8 cellular contexts compared by ENCODE assay signal in the genomic region with DNA sequence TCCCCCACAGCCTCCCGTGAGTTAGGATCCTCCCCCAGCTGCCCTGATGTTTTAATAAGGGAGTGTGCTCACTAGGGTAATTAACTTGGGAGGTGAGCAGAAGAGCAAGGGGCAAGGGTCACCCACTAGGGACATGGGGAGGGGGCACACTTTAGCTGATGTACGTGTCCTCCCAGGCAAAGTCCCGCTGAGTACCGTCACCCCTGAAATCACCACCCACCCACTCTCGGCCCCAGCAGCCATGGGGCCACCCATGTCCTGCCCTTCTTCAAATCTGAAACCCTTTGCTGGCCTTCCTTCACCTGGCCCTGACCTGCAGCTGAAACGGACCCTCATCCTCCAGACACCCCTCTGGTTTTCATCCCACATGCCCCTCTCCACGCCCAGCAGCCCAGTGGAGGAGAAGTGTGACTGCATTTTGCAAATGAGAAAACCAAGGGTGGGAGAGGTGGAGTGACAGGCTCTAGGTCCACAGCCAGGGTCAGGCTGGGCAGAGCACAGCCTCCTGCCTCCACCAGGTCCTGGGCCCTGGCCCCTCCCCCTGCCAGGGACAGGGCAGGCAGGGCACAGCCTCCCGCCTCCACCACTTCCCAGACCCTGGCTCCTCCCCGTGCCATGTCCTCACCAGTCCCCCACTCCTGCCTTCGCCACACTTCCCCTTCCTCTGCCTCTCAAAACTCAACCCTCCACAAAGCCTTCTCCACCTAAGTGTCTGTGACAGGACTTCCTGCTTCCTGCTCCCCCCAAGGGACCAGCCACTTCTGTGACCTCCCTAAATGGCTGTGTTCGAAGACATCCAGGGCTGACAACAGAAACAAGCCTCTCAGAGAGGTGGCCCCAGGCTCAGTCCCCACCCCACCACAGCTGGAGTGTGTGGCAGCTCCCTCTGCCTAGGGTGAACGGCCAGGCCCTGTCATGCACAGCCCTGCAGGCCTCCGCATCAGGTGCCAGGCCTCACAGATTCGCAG. TPM values are rescaled to one million over a fixed set of nuclear protein-coding genes. Genes with fewer than 3 reads are reported as not detected.
A peak's percentile ranks its signal among the peaks of the same experiment; 100 is the strongest.
DNase-seq lines count a peak whose midpoint lies in the region; ATAC-seq, FAIRE-seq and TF ChIP-seq lines count a peak whose summit lies in the region.

No MANE protein-coding gene starts in this region.

- intact Hi-C loops in left colon (cut with DNase I, micrococcal nuclease), result no loop called here

- TF ChIP-seq CTCF in tibial nerve (IDR thresholded peaks at IDR 0.05), result no peak

- no peaks in the 10 kb centered on the region for H3K9me3 ChIP-seq in tibial nerve

- H3K9me3 Mint-ChIP-seq in activated T-cell treated with anti-CD3 and anti-CD28 coated beads, Interleukin-2, amount 50 U/mL, for 4 hours, result no peaks in the 10 kb centered on the region

- H3K36me3 Mint-ChIP-seq in activated T-cell treated with anti-CD3 and anti-CD28 coated beads, Interleukin-2, amount 50 U/mL, for 4 hours (ENCODE audit: insufficient read depth), result peaks cover 7% of the 10 kb centered on the region

- H3K4me1 Mint-ChIP-seq in activated T-cell treated with anti-CD3 and anti-CD28 coated beads, Interleukin-2, amount 50 U/mL, for 4 hours (ENCODE audit: low read depth), result peaks cover 46% of the 10 kb centered on the region

- peak overlapping the region; percentile 20 for H3K4me3 ChIP-seq in Jurkat, Clone E6-1 (ENCODE audit: low read length)
- no peak overlapping the region for H3K4me3 ChIP-seq in tibial nerve

- H3K36me3 ChIP-seq in tibial nerve, result peaks cover 3 to 40% (median 16%) of the 10 kb centered on the region in 3 donors

- H3K27me3 ChIP-seq in tibial nerve, result no peaks in the 10 kb centered on the region

- DNase-seq in GM12891 (ENCODE audit: insufficient read length, low spot score) (peak; percentile 67), left colon (peak; percentile 52 to 67), tibial nerve (ENCODE audit: low spot score in 2 of 2) (no peak), NCI-H146 treated with DMSO at 0.1 percent for 48 hours (lab: John Stamatoyannopoulos, UW; ENCODE audit: unreplicated experiment) (no peak), NCI-H526 (lab: John Stamatoyannopoulos, UW) (no peak)
- peak; percentile 91 for DNase-seq in Jurkat, Clone E6-1 (ENCODE audit: low read depth, low spot score)
- no peak for DNase-seq in activated T-cell treated with anti-CD3 and anti-CD28 coated beads, Interleukin-2, amount 50 U/mL, for 4 hours

- H3K4me3 Mint-ChIP-seq in activated T-cell treated with anti-CD3 and anti-CD28 coated beads, Interleukin-2, amount 50 U/mL, for 4 hours, result no peak overlapping the region

- peak overlapping the region; percentile 19 to 89 (median 79) for H3K27ac ChIP-seq in tibial nerve

- ATAC-seq in GM21528 (IDR thresholded peaks at IDR 0.05; ENCODE audit: low FRiP score, unreplicated experiment), result peak; percentile 93
- ATAC-seq in activated T-cell treated with anti-CD3 and anti-CD28 coated beads, Interleukin-2, amount 50 U/mL, for 4 hours, result peak; percentile 69 to 75
- ATAC-seq in left colon, result peak; percentile 56

- no peaks in the 10 kb centered on the region for H3K27me3 Mint-ChIP-seq in activated T-cell treated with anti-CD3 and anti-CD28 coated beads, Interleukin-2, amount 50 U/mL, for 4 hours (ENCODE audit: low read depth)

- TF ChIP-seq EP300 in tibial nerve (IDR thresholded peaks at IDR 0.05), result peak in 1 of 2 donors; percentile 14

- peak; percentile 84 for FAIRE-seq in GM12891 (lab: Jason Lieb, UNC)

- H3K4me1 ChIP-seq in tibial nerve, result peaks cover 10 to 79% (median 65%) of the 10 kb centered on the region in 4 donors

- TF ChIP-seq POLR2A in GM12891 (IDR thresholded peaks at IDR 0.05; ENCODE audit: low read depth, low read length) (no peak), tibial nerve (IDR thresholded peaks at IDR 0.05) (no peak)

- WGBS in tibial nerve, 2 donors, result 45 to 50% methylated on average over 12 of the region's 14 CpGs

TF ChIP-seq in GM12891, 5 proteins besides CTCF, POLR2A, EP300 and RAD21:
- TF ChIP-seq PAX5 (IDR thresholded peaks at IDR 0.05; ENCODE audit: insufficient read depth, low read length, severe bottlenecking), result no peak
- TF ChIP-seq SPI1 (IDR thresholded peaks at IDR 0.05; ENCODE audit: low read depth, low read length), result peak; percentile 62
- TF ChIP-seq TAF1 (IDR thresholded peaks at IDR 0.05; ENCODE audit: low read depth, low read length), result no peak

RNA-seq across cellular contexts. Expression of gene ACSS1, which starts 15.1 kb away (rescaled TPM):
- 10.7 TPM for polyA plus RNA-seq in GM12891 (2012; ENCODE audit: low read depth, missing spikeins)
- polyA plus RNA-seq in Jurkat, Clone E6-1 (2012; ENCODE audit: insufficient read depth, insufficient read length), result 53.8 TPM
- 1 to 10 TPM; 5.4 to 8.8 (median 8.0) TPM for total RNA-seq in activated T-cell treated with anti-CD3 and anti-CD28 coated beads, Interleukin-2, amount 50 U/mL, for 4 hours
- total RNA-seq in left colon, result 10 to 100 TPM; 37.8 to 43.6 TPM
- 10 to 100 TPM; 38.5 to 55.5 (median 42.2) TPM for total RNA-seq in tibial nerve

RNA-seq across cellular contexts. Expression of gene VSX1, which starts 39.1 kb away (rescaled TPM):
- polyA plus RNA-seq in GM12891 (2012; ENCODE audit: low read depth, missing spikeins), result not detected
- polyA plus RNA-seq in Jurkat, Clone E6-1 (2012; ENCODE audit: insufficient read depth, insufficient read length), result 0.85 TPM
- not detected for total RNA-seq in activated T-cell treated with anti-CD3 and anti-CD28 coated beads, Interleukin-2, amount 50 U/mL, for 4 hours
- not detected for total RNA-seq in left colon
- total RNA-seq in tibial nerve, result not detected

RNA-seq across cellular contexts. Expression of gene APMAP, which starts 50.3 kb away (rescaled TPM):
- polyA plus RNA-seq in GM12891 (2012; ENCODE audit: low read depth, missing spikeins), result 18.8 TPM
- 72.2 TPM for polyA plus RNA-seq in Jurkat, Clone E6-1 (2012; ENCODE audit: insufficient read depth, insufficient read length)
- 10 to 100 TPM; 58.8 to 61.9 (median 61.4) TPM for total RNA-seq in activated T-cell treated with anti-CD3 and anti-CD28 coated beads, Interleukin-2, amount 50 U/mL, for 4 hours
- total RNA-seq in left colon (10 to 100 TPM; 44.5 to 53.4 TPM), tibial nerve (10 to 100 TPM; 45.3 to 83.1 (median 54.1) TPM)

Comparison
In these comparisons a context has a peak if more than half of its experiments do, and no peak if none do; other contexts are left out.
1. DNase-seq: peak in GM12891 (single experiment), Jurkat, Clone E6-1 (single experiment) and left colon (2 of 2); none in activated T-cell treated with anti-CD3 and anti-CD28 coated beads, Interleukin-2, amount 50 U/mL, for 4 hours (single experiment), tibial nerve (0 of 2), NCI-H146 treated with DMSO at 0.1 percent for 48 hours (single experiment) and NCI-H526 (0 of 2).
2. Peak in every context shown above with its lines, with median percentiles within 50 percentile points of each other: ATAC-seq.